In genomic region chr9:130661461-130662098, GRCh38 we compare ENCODE assay signal across 19 cellular contexts. TPM values are rescaled to one million over a fixed set of nuclear protein-coding genes. Genes with fewer than 3 reads are reported as not detected.
DNase-seq lines count a peak whose midpoint lies in the region; ATAC-seq and TF ChIP-seq lines count a peak whose summit lies in the region.
"Had no signal": no experiment of that assay in that cellular context is flagged by ENCODE, and none has a peak within 500 bp of the region (broad histone marks: within the 10 kb centered on the region; RNA-seq: fewer than 3 reads in every experiment).

No MANE protein-coding gene starts in this region.

- no peak for TF ChIP-seq RAD21 in SK-N-SH (IDR thresholded peaks at IDR 0.05; ENCODE audit: low read length)

- DNase-seq in SK-N-SH = peak; percentile 61
- DNase-seq in NT2/D1 (ENCODE audit: low read depth, low spot score) = no peak
- no peak for DNase-seq in gastrocnemius medialis
- DNase-seq in DMS79 treated with DMSO at 0.1 percent for 48 hours (lab: John Stamatoyannopoulos, UW) = no peak
- DNase-seq in adrenal gland = no peak
- DNase-seq: ACHN; activated CD8-positive, alpha-beta T cell treated with anti-CD3 and anti-CD28 coated beads, Interleukin-2, amount 10 ng/mL, durations not matched to agents 7 days and 5 days; brain microvascular endothelial cell; Calu3; effector memory CD8-positive, alpha-beta T cell; foreskin melanocyte; kidney glomerular epithelial cell; NCI-H2081 treated with DMSO at 0.1 percent for 48 hours; NK-92 treated with Interleukin-12 subunit alpha and Interleukin-12 subunit beta, amount 100 ng/mL, for 24 hours had no signal

- intact Hi-C loops in gastrocnemius medialis (cut with DNase I; ENCODE audit: low total_unique reads) (no loop called here), adrenal gland (cut with DNase I) (no loop called here)

- H3K27me3 ChIP-seq in SK-N-SH (ENCODE audit: insufficient read depth) = peaks cover 90% of the 10 kb centered on the region
- peaks cover 99% of the 10 kb centered on the region for H3K27me3 ChIP-seq in NT2/D1 (ENCODE audit: insufficient read depth, insufficient read length)
- peaks cover 100% of the 10 kb centered on the region for H3K27me3 ChIP-seq in iPS-20b (ENCODE audit: insufficient read depth, low read length)
- peaks cover 87 to 100% (median 98%) of the 10 kb centered on the region in 3 donors for H3K27me3 ChIP-seq in gastrocnemius medialis
- peaks cover 98% of the 10 kb centered on the region for H3K27me3 ChIP-seq in adrenal gland

- peaks cover 8% of the 10 kb centered on the region; the same call in 1 of the 2 replicates for H4K20me1 ChIP-seq in SK-N-SH (ENCODE audit: insufficient read depth)

- ATAC-seq in SK-N-SH treated with all-trans-retinoic acid at 6 μM for 48 hours (no peak), gastrocnemius medialis (no peak), HG03045 (IDR thresholded peaks at IDR 0.05; ENCODE audit: unreplicated experiment) (no peak)
- ATAC-seq: activated CD8-positive, alpha-beta T cell treated with anti-CD3 and anti-CD28 coated beads, Interleukin-2, amount 10 ng/mL, durations not matched to agents 7 days and 5 days; effector memory CD8-positive, alpha-beta T cell had no signal

- TF ChIP-seq CTCF in SK-N-SH (IDR thresholded peaks at IDR 0.05) = no peak
- TF ChIP-seq CTCF in gastrocnemius medialis (IDR thresholded peaks at IDR 0.05 in 4 of 5, conservative IDR thresholded peaks at IDR 0.05 in 1 of 5) = no peak
- no peak for TF ChIP-seq CTCF in adrenal gland (IDR thresholded peaks at IDR 0.05)

- no peak overlapping the region for H3K4me2 ChIP-seq in SK-N-SH

- H3K79me2 ChIP-seq in SK-N-SH (ENCODE audit: insufficient read depth) = no peaks in the 10 kb centered on the region

- no peak overlapping the region for H3K9ac ChIP-seq in SK-N-SH
- H3K9ac ChIP-seq in NT2/D1 (ENCODE audit: insufficient read length, low read depth) = peak overlapping the region; percentile 52
- no peak overlapping the region for H3K9ac ChIP-seq in iPS-20b (ENCODE audit: low read depth, low read length)

- no peak overlapping the region for H3K4me3 ChIP-seq in SK-N-SH (ENCODE audit: low read depth in 2 of 2, low read length in 1 of 2)
- H3K4me3 ChIP-seq in NT2/D1 (ENCODE audit: insufficient read length, low read depth) = peak overlapping the region; percentile 30
- peak overlapping the region; percentile 29; the same call in 1 of the 2 replicates for H3K4me3 ChIP-seq in iPS-20b (ENCODE audit: low read length)
- peak overlapping the region in 3 of 4 donors; percentile 39 to 51 (median 45) for H3K4me3 ChIP-seq in gastrocnemius medialis
- no peak overlapping the region for H3K4me3 ChIP-seq in adrenal gland
- H3K4me3 ChIP-seq: HAP-1 had no signal

- no peak for TF ChIP-seq EP300 in SK-N-SH (IDR thresholded peaks at IDR 0.05; ENCODE audit: borderline replicate concordance in 1 of 2, low read depth in 1 of 2, low read length in 1 of 2)

- no peaks in the 10 kb centered on the region for H3F3A ChIP-seq in SK-N-SH (replicated peaks; ENCODE audit: insufficient read depth)

- POLR2A ChIA-PET in SK-N-SH (lab: Yijun Ruan, JAX) = no interaction called here

- 18% methylated on average over 17 of the region's 47 CpGs for WGBS in SK-N-SH (ENCODE audit: low lambda C conversion rate)
- 2 to 5% (median 4%) methylated on average over 25 to 47 of the region's 47 CpGs for WGBS in adrenal gland, 4 donors

- CTCF ChIA-PET in SK-N-SH (lab: Yijun Ruan, JAX) = interaction anchor here (1.9 to 2.0 kb wide), 2 partner anchors 21 to 201 kb away, joined by 10 to 13 read pairs; no protein-coding TSS in a partner anchor

- H3K27ac ChIP-seq in SK-N-SH (ENCODE audit: low read depth in 2 of 2, low read length in 1 of 2) = no peak overlapping the region
- H3K27ac ChIP-seq in iPS-20b (ENCODE audit: low read length) = no peak overlapping the region
- H3K27ac ChIP-seq in gastrocnemius medialis = no peak overlapping the region
- H3K27ac ChIP-seq in adrenal gland = no peak overlapping the region
- H3K27ac ChIP-seq: brain microvascular endothelial cell had no signal

- no peak overlapping the region for H2AFZ ChIP-seq in SK-N-SH (ENCODE audit: low read depth)

- in situ Hi-C loops in gastrocnemius medialis (cut with MboI; ENCODE audit: low sequenced_read_pairs in 4 of 4) = no loop called here

- TF ChIP-seq POLR2A in gastrocnemius medialis (IDR thresholded peaks at IDR 0.05) (no peak), adrenal gland (IDR thresholded peaks at IDR 0.05) (no peak)

- no peaks in the 10 kb centered on the region for H3K9me2 ChIP-seq in SK-N-SH

- H3K4me1 ChIP-seq in SK-N-SH (ENCODE audit: control insufficient read depth in 1 of 2, insufficient read depth in 2 of 2, low read depth in 1 of 2, low read length in 1 of 2) = peaks cover 0 to 3% of the 10 kb centered on the region in 2 experiments; a peak in 1 of 4 replicates
- peaks cover 17% of the 10 kb centered on the region for H3K4me1 ChIP-seq in NT2/D1 (ENCODE audit: insufficient read depth, insufficient read length)
- H3K4me1 ChIP-seq in iPS-20b (ENCODE audit: insufficient read depth, low read length) = no peaks in the 10 kb centered on the region; the same call in 1 of the 2 replicates
- peaks cover 13 to 28% of the 10 kb centered on the region in 2 donors for H3K4me1 ChIP-seq in gastrocnemius medialis
- H3K4me1 ChIP-seq in adrenal gland (replicated peaks in 1 of 2) = peaks cover 22 to 39% of the 10 kb centered on the region in 2 donors
- H3K4me1 ChIP-seq: HAP-1 had no signal

- H3K36me3 ChIP-seq in SK-N-SH (replicated peaks in 1 of 2; ENCODE audit: control insufficient read depth in 1 of 2, insufficient read depth in 2 of 2, low read length in 1 of 2) (no peaks in the 10 kb centered on the region), NT2/D1 (ENCODE audit: insufficient read depth, insufficient read length, low read length) (no peaks in the 10 kb centered on the region), iPS-20b (ENCODE audit: insufficient read depth, low read depth, low read length) (no peaks in the 10 kb centered on the region), gastrocnemius medialis (no peaks in the 10 kb centered on the region), adrenal gland (replicated peaks in 1 of 2) (no peaks in the 10 kb centered on the region)
- H3K36me3 ChIP-seq: brain microvascular endothelial cell, HAP-1 had no signal

- H3K9me3 ChIP-seq in SK-N-SH (no peaks in the 10 kb centered on the region), NT2/D1 (ENCODE audit: insufficient read depth, low read length) (no peaks in the 10 kb centered on the region), iPS-20b (ENCODE audit: insufficient read depth, low read depth, low read length) (peaks cover 11% of the 10 kb centered on the region), gastrocnemius medialis (no peaks in the 10 kb centered on the region), adrenal gland (replicated peaks in 1 of 3) (no peaks in the 10 kb centered on the region)
- H3K9me3 ChIP-seq: HAP-1 had no signal

TF ChIP-seq in SK-N-SH, 30 proteins besides CTCF, POLR2A, EP300 and RAD21 (continues in another document):
- TF ChIP-seq FOSL2 (IDR thresholded peaks at IDR 0.05; ENCODE audit: borderline replicate concordance, low read depth) (no peak), ZBTB33 (IDR thresholded peaks at IDR 0.05; ENCODE audit: borderline replicate concordance, low read depth) (no peak), RFX5 (IDR thresholded peaks at IDR 0.05; ENCODE audit: low read length) (no peak), GATA2 (CRISPR knock-in tag; IDR thresholded peaks at IDR 0.05) (no peak)

TF ChIP-seq in SK-N-SH treated with all-trans-retinoic acid at 6 μM for 48 hours, 23 proteins besides CTCF, POLR2A, EP300 and RAD21 (continues in another document):
- TF ChIP-seq GLIS3 (CRISPR knock-in tag; IDR thresholded peaks at IDR 0.05) (no peak), OSR1 (CRISPR knock-in tag; IDR thresholded peaks at IDR 0.05) (no peak), ISL1 (CRISPR knock-in tag; IDR thresholded peaks at IDR 0.05) (no peak), CSDC2 (CRISPR knock-in tag; IDR thresholded peaks at IDR 0.05) (no peak), ZNF70 (CRISPR knock-in tag; IDR thresholded peaks at IDR 0.05) (no peak), ZFP3 (CRISPR knock-in tag; IDR thresholded peaks at IDR 0.05) (no peak), ZNF8 (CRISPR knock-in tag; IDR thresholded peaks at IDR 0.05) (no peak), PATZ1 (CRISPR knock-in tag; IDR thresholded peaks at IDR 0.05; ENCODE audit: borderline replicate concordance) (no peak), BACH2 (CRISPR knock-in tag; IDR thresholded peaks at IDR 0.05; ENCODE audit: borderline replicate concordance) (no peak), ESRRG (CRISPR knock-in tag; IDR thresholded peaks at IDR 0.05) (no peak)

RNA-seq across cellular contexts. Expression of gene PRDM12, which starts 2.8 kb away (rescaled TPM):
- polyA plus RNA-seq in SK-N-SH (2012; rRNA removed) = 0.02 and 0.08 TPM in 2 replicates
- 0.05 and 0.06 TPM in 2 replicates for polyA plus RNA-seq in SK-N-SH (2012; cell fraction: cytosol; rRNA removed)
- polyA plus RNA-seq in SK-N-SH (2012; cell fraction: nucleus; rRNA removed) = 0.05 and 0.14 TPM in 2 replicates
- not detected for total RNA-seq in gastrocnemius medialis
- under 1 TPM in 1 of 8 donors, not detected in 7; 0.14 TPM for total RNA-seq in adrenal gland
- under 1 TPM in 2 of 3 donors, not detected in 1; 0.07 to 0.08 TPM for polyA plus RNA-seq in adrenal gland
- total RNA-seq: activated CD8-positive, alpha-beta T cell treated with anti-CD3 and anti-CD28 coated beads, Interleukin-2, amount 10 ng/mL, durations not matched to agents 7 days and 5 days; Calu3; skeletal muscle tissue had no signal

RNA-seq across cellular contexts. Expression of gene EXOSC2, which starts 32.0 kb away (rescaled TPM):
- polyA plus RNA-seq in SK-N-SH (2012; rRNA removed) (28.7 and 36.8 TPM in 2 replicates), adrenal gland (10 to 100 TPM; 15.5 to 28.8 (median 16.6) TPM)
- polyA plus RNA-seq in SK-N-SH (2012; cell fraction: cytosol; rRNA removed) = 30.8 and 32.4 TPM in 2 replicates
- 46.6 and 64.0 TPM in 2 replicates for polyA plus RNA-seq in SK-N-SH (2012; cell fraction: nucleus; rRNA removed)
- total RNA-seq in gastrocnemius medialis (10 to 100 TPM in 3 of 4 donors, 1 to 10 TPM in 1; 9.3 to 21.7 (median 12.0) TPM), adrenal gland (10 to 100 TPM in 7 of 8 donors, 1 to 10 TPM in 1; 9.5 to 26.7 (median 19.3) TPM)

Comparison
In these comparisons a context has a peak if more than half of its experiments do, and no peak if none do; other contexts are left out.
1. H3K4me3 ChIP-seq: peak in NT2/D1 (single experiment), iPS-20b (single experiment) and gastrocnemius medialis (3 of 4); none in SK-N-SH (0 of 2) and adrenal gland (0 of 4).